Comparison of ENCODE assay signal across 9 cellular contexts in the genomic region with DNA sequence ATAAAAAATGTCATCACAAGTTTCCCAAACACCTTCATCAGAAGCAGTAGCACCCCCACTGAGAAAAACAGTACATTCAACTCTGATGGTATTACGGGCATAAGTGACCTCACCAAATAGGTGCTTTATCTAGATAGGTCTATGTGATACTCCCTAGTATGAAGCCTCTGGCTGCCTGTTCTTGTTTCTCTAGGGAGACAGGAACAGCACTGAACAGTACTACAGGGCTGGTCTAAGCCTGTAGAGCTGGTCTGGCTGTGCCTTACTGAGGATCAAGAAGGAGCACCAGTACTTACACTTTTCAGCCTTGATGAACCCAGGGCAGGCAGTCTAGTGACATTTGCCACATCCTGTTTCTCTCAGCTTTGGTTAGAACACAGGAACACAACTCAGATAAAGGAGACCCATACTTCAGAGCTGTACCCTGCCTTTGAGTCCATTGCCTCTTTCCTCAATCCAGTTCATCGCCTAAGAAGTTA. TPM values are rescaled to one million over a fixed set of nuclear protein-coding genes. Genes with fewer than 3 reads are reported as not detected.
DNase-seq lines count a peak whose midpoint lies in the region; ATAC-seq and TF ChIP-seq lines count a peak whose summit lies in the region.
"Had no signal": no experiment of that assay in that cellular context is flagged by ENCODE, and none has a peak within 500 bp of the region (broad histone marks: within the 10 kb centered on the region; RNA-seq: fewer than 3 reads in every experiment).

No MANE protein-coding gene starts in this region.

- H3K36me3 Mint-ChIP-seq in activated T-cell treated with anti-CD3 and anti-CD28 coated beads, Interleukin-2, amount 50 U/mL, for 4 hours (ENCODE audit: insufficient read depth), result peaks cover 51% of the 10 kb centered on the region
- H3K36me3 Mint-ChIP-seq in progenitor cell of endocrine pancreas (ENCODE audit: insufficient read depth), result peaks cover 34% of the 10 kb centered on the region

- TF ChIP-seq CTCF in progenitor cell of endocrine pancreas (IDR thresholded peaks at IDR 0.05; ENCODE audit: unreplicated experiment), result no peak

- H3K4me1 Mint-ChIP-seq in activated T-cell treated with anti-CD3 and anti-CD28 coated beads, Interleukin-2, amount 50 U/mL, for 4 hours (ENCODE audit: low read depth), result peaks cover 95% of the 10 kb centered on the region
- H3K4me1 Mint-ChIP-seq in progenitor cell of endocrine pancreas (ENCODE audit: low read depth), result peaks cover 2% of the 10 kb centered on the region

- H3K4me3 Mint-ChIP-seq in activated T-cell treated with anti-CD3 and anti-CD28 coated beads, Interleukin-2, amount 50 U/mL, for 4 hours, result peak overlapping the region; percentile 59
- no peak overlapping the region for H3K4me3 Mint-ChIP-seq in progenitor cell of endocrine pancreas (ENCODE audit: low read depth)

- no peaks in the 10 kb centered on the region for H3K27me3 Mint-ChIP-seq in activated T-cell treated with anti-CD3 and anti-CD28 coated beads, Interleukin-2, amount 50 U/mL, for 4 hours (ENCODE audit: low read depth)
- H3K27me3 Mint-ChIP-seq in progenitor cell of endocrine pancreas, result no peaks in the 10 kb centered on the region

- H3K9me3 Mint-ChIP-seq in activated T-cell treated with anti-CD3 and anti-CD28 coated beads, Interleukin-2, amount 50 U/mL, for 4 hours, result no peaks in the 10 kb centered on the region
- peaks cover 9% of the 10 kb centered on the region for H3K9me3 Mint-ChIP-seq in progenitor cell of endocrine pancreas (ENCODE audit: low read depth)

- peak overlapping the region; percentile 39 for H3K27ac Mint-ChIP-seq in progenitor cell of endocrine pancreas

- no peak overlapping the region for H3K27ac ChIP-seq in substantia nigra (ENCODE audit: low read depth, low read length, poor library complexity, severe bottlenecking)

- DNase-seq in activated T-cell treated with anti-CD3 and anti-CD28 coated beads, Interleukin-2, amount 50 U/mL, for 4 hours, result peak; percentile 31
- DNase-seq in progenitor cell of endocrine pancreas (ENCODE audit: low spot score, unreplicated experiment) (no peak), AG20443 (ENCODE audit: low spot score) (no peak), substantia nigra (lab: John Stamatoyannopoulos, UW) (no peak), NCI-H524 (lab: John Stamatoyannopoulos, UW) (no peak)
- DNase-seq: IMR-90 had no signal

- peak; percentile 79 for ATAC-seq in GM19438 (IDR thresholded peaks at IDR 0.05; ENCODE audit: low read depth, unreplicated experiment)
- ATAC-seq in HG03108 (IDR thresholded peaks at IDR 0.05; ENCODE audit: unreplicated experiment), result peak; percentile 76
- ATAC-seq in activated T-cell treated with anti-CD3 and anti-CD28 coated beads, Interleukin-2, amount 50 U/mL, for 4 hours, result peak; percentile 47 to 48
- ATAC-seq in GM18858 (IDR thresholded peaks at IDR 0.05; ENCODE audit: unreplicated experiment), result no peak

RNA-seq across cellular contexts. Expression of a gene that starts 35.9 kb away (rescaled TPM):
- 10 to 100 TPM; 24.6 to 25.5 (median 24.8) TPM for total RNA-seq in activated T-cell treated with anti-CD3 and anti-CD28 coated beads, Interleukin-2, amount 50 U/mL, for 4 hours
- total RNA-seq in progenitor cell of endocrine pancreas, result 17.6 and 18.5 TPM in 2 replicates

RNA-seq across cellular contexts. Expression of a gene that starts 36.2 kb away (rescaled TPM):
- 10 to 100 TPM; 30.2 to 37.9 (median 33.4) TPM for total RNA-seq in activated T-cell treated with anti-CD3 and anti-CD28 coated beads, Interleukin-2, amount 50 U/mL, for 4 hours
- 25.1 and 27.8 TPM in 2 replicates for total RNA-seq in progenitor cell of endocrine pancreas
